ENCODE assay signal across 27 cellular contexts in genomic region chr18:62386091-62386490, GRCh38.
"Had no signal": no experiment of that assay in that cellular context is flagged by ENCODE, and none has a peak within 500 bp of the region (broad histone marks: within the 10 kb centered on the region; RNA-seq: fewer than 3 reads in every experiment).

No MANE protein-coding gene starts in this region.

- H3K27me3 ChIP-seq: brain microvascular endothelial cell had no signal

- H3K27ac Mint-ChIP-seq: activated CD4-positive, alpha-beta memory T cell treated with anti-CD3 and anti-CD28 coated beads for 36 hours; activated CD4-positive, alpha-beta T cell treated with anti-CD3 and anti-CD28 coated beads for 36 hours; activated CD4-positive, alpha-beta T cell treated with anti-CD3 and anti-CD28 coated beads, Interleukin-2, amount 10 ng/mL, durations not matched to agents 24 days and 14 days; activated CD8-positive, alpha-beta T cell treated with anti-CD3 and anti-CD28 coated beads, Interleukin-2, amount 10 ng/mL, durations not matched to agents 7 days and 5 days; activated naive CD8-positive, alpha-beta T cell; activated T-cell treated with anti-CD3 and anti-CD28 coated beads, Interleukin-2, amount 50 U/mL, for 24 hours; activated T-cell treated with anti-CD3 and anti-CD28 coated beads, Interleukin-2, amount 50 U/mL, for 72 hours; effector memory CD8-positive, alpha-beta T cell had no signal

- DNase-seq: activated CD4-positive, alpha-beta memory T cell treated with anti-CD3 and anti-CD28 coated beads for 36 hours; activated CD4-positive, alpha-beta T cell treated with anti-CD3 and anti-CD28 coated beads for 36 hours; activated CD4-positive, alpha-beta T cell treated with anti-CD3 and anti-CD28 coated beads, Interleukin-2, amount 10 ng/mL, durations not matched to agents 24 days and 14 days; activated CD4-positive, CD25-positive, alpha-beta regulatory T cell; activated CD4-positive, CD25-positive, alpha-beta regulatory T cell treated with anti-CD3 and anti-CD28 coated beads, Interleukin-2, amount 50 U/mL, for 72 hours; activated CD8-positive, alpha-beta memory T cell treated with anti-CD3 and anti-CD28 coated beads, Interleukin-2, amount 50 U/mL, for 48 hours; activated CD8-positive, alpha-beta T cell treated with anti-CD3 and anti-CD28 coated beads, Interleukin-2, amount 10 ng/mL, durations not matched to agents 7 days and 5 days; activated gamma-delta T cell treated with Interleukin-2 at 50 U/mL for 16 hours; activated naive CD4-positive, alpha-beta T cell treated with anti-CD3 and anti-CD28 coated beads, Interleukin-2, amount 50 U/mL, for 16 hours; activated naive CD4-positive, alpha-beta T cell treated with Interleukin-2 at 50 U/mL for 16 hours; activated T-cell treated with anti-CD3 and anti-CD28 coated beads for 4 hours; activated T-cell treated with anti-CD3 and anti-CD28 coated beads, Interleukin-2, amount 50 U/mL, for 24 hours; activated T-cell treated with anti-CD3 and anti-CD28 coated beads, Interleukin-2, amount 50 U/mL, for 72 hours; amniotic stem cell; anterior cingulate cortex; brain microvascular endothelial cell; caudate nucleus; cortex of kidney; effector CD4-positive, alpha-beta T cell; effector memory CD8-positive, alpha-beta T cell; esophagus squamous epithelium; foreskin melanocyte; heart right ventricle; T-helper 2 cell had no signal

- H3K36me3 Mint-ChIP-seq: activated CD4-positive, alpha-beta memory T cell treated with anti-CD3 and anti-CD28 coated beads for 36 hours had no signal

- H3K4me1 ChIP-seq: gastroesophageal sphincter had no signal

- H3K27ac ChIP-seq: brain microvascular endothelial cell, esophagus squamous epithelium, gastroesophageal sphincter, heart right ventricle, hepatocyte had no signal

- H3K4me3 ChIP-seq: esophagus squamous epithelium, gastroesophageal sphincter, heart right ventricle, hepatocyte had no signal

- ATAC-seq: activated CD4-positive, alpha-beta T cell treated with anti-CD3 and anti-CD28 coated beads for 36 hours; activated CD8-positive, alpha-beta T cell treated with anti-CD3 and anti-CD28 coated beads, Interleukin-2, amount 10 ng/mL, durations not matched to agents 7 days and 5 days; activated T-cell treated with anti-CD3 and anti-CD28 coated beads, Interleukin-2, amount 50 U/mL, for 72 hours; effector memory CD8-positive, alpha-beta T cell; gastroesophageal sphincter; heart right ventricle had no signal

- H2AFZ ChIP-seq: hepatocyte had no signal

- H3K36me3 ChIP-seq: brain microvascular endothelial cell, esophagus squamous epithelium, gastroesophageal sphincter, heart right ventricle had no signal

- H3K27me3 Mint-ChIP-seq: activated CD4-positive, alpha-beta T cell treated with anti-CD3 and anti-CD28 coated beads for 36 hours; activated CD4-positive, alpha-beta T cell treated with anti-CD3 and anti-CD28 coated beads, Interleukin-2, amount 10 ng/mL, durations not matched to agents 24 days and 14 days; activated naive CD8-positive, alpha-beta T cell had no signal

- H3K9me3 ChIP-seq: esophagus squamous epithelium, gastroesophageal sphincter, heart right ventricle had no signal

- H3K9me3 Mint-ChIP-seq: effector memory CD8-positive, alpha-beta T cell had no signal

- H3K4me3 Mint-ChIP-seq: activated CD4-positive, alpha-beta memory T cell treated with anti-CD3 and anti-CD28 coated beads for 36 hours; activated CD4-positive, alpha-beta T cell treated with anti-CD3 and anti-CD28 coated beads for 36 hours; activated CD4-positive, alpha-beta T cell treated with anti-CD3 and anti-CD28 coated beads, Interleukin-2, amount 10 ng/mL, durations not matched to agents 24 days and 14 days; activated CD8-positive, alpha-beta T cell treated with anti-CD3 and anti-CD28 coated beads, Interleukin-2, amount 10 ng/mL, durations not matched to agents 7 days and 5 days; activated naive CD8-positive, alpha-beta T cell; activated T-cell treated with anti-CD3 and anti-CD28 coated beads, Interleukin-2, amount 50 U/mL, for 24 hours; activated T-cell treated with anti-CD3 and anti-CD28 coated beads, Interleukin-2, amount 50 U/mL, for 72 hours; effector memory CD8-positive, alpha-beta T cell had no signal

- H3K79me2 ChIP-seq: hepatocyte had no signal

- H3K4me2 ChIP-seq: hepatocyte had no signal

- H3K4me1 Mint-ChIP-seq: activated CD4-positive, alpha-beta T cell treated with anti-CD3 and anti-CD28 coated beads for 36 hours had no signal
